ENCODE assay signal across 21 cellular contexts in the genomic region with DNA sequence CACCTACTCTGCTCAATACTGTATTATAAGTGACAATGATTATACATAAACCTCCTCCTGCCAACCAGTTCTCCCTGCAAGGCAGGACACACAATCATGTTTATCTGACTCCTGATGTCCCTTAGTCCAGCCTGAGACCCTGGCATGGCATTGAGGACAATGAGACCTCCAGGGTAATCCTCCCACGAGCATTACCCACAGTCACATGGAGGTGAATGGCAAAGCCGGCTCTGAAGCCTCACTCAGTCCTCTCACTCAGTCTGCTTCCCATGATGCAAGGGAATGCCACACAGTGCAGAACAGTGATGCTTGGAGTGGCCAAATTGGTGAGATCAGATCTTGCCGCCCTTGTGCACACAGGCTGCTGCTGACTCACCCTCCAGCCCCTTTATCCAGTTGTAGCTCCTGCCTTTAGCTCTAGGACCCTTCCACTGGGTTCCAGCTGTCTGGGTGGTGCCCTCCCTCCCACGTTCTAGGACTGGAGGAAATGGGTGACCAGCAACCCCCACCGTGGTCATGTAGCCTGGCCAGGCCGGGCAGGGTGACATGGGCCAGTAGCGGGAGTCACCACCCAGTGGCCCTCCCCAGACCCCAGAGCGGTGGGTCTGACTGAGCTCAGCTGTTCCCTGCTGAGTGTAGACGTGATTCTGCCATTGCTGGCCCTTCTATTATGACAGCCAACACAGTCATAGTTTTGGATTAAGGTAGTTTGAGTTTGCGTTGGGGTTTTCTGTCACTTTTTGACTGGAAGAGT. TPM values are rescaled to one million over a fixed set of nuclear protein-coding genes. Genes with fewer than 3 reads are reported as not detected.
DNase-seq lines count a peak whose midpoint lies in the region; ATAC-seq and TF ChIP-seq lines count a peak whose summit lies in the region.
"Had no signal": no experiment of that assay in that cellular context is flagged by ENCODE, and none has a peak within 500 bp of the region (broad histone marks: within the 10 kb centered on the region; RNA-seq: fewer than 3 reads in every experiment).

No MANE protein-coding gene starts in this region.

- H3K27me3 Mint-ChIP-seq in activated T-cell treated with anti-CD3 and anti-CD28 coated beads, Interleukin-2, amount 50 U/mL, for 72 hours (ENCODE audit: low read depth), result peaks cover 35% of the 10 kb centered on the region
- H3K27me3 Mint-ChIP-seq in type B pancreatic cell, result peaks cover 65% of the 10 kb centered on the region

- no peaks in the 10 kb centered on the region for H3K4me1 Mint-ChIP-seq in activated T-cell treated with anti-CD3 and anti-CD28 coated beads, Interleukin-2, amount 50 U/mL, for 72 hours (ENCODE audit: low read depth)
- no peaks in the 10 kb centered on the region for H3K4me1 Mint-ChIP-seq in type B pancreatic cell (ENCODE audit: unreplicated experiment)
- H3K4me1 Mint-ChIP-seq: CD14-positive monocyte had no signal

- peak; percentile 47 to 64 for ATAC-seq in activated T-cell treated with anti-CD3 and anti-CD28 coated beads, Interleukin-2, amount 50 U/mL, for 72 hours (replicated peaks in 1 of 2)
- ATAC-seq: Right ventricle myocardium inferior had no signal

- H3K9me3 Mint-ChIP-seq in activated T-cell treated with anti-CD3 and anti-CD28 coated beads, Interleukin-2, amount 50 U/mL, for 72 hours, result no peaks in the 10 kb centered on the region
- no peaks in the 10 kb centered on the region for H3K9me3 Mint-ChIP-seq in type B pancreatic cell

- H3K36me3 Mint-ChIP-seq in activated T-cell treated with anti-CD3 and anti-CD28 coated beads, Interleukin-2, amount 50 U/mL, for 72 hours (ENCODE audit: insufficient read depth in 2 of 2), result peaks cover 0 to 4% of the 10 kb centered on the region in 2 donors
- H3K36me3 Mint-ChIP-seq in type B pancreatic cell, result no peaks in the 10 kb centered on the region
- H3K36me3 Mint-ChIP-seq: CD14-positive monocyte had no signal

- H3K27ac Mint-ChIP-seq in activated T-cell treated with anti-CD3 and anti-CD28 coated beads, Interleukin-2, amount 50 U/mL, for 72 hours, result no peak overlapping the region
- no peak overlapping the region for H3K27ac Mint-ChIP-seq in type B pancreatic cell
- H3K27ac Mint-ChIP-seq: B cell had no signal

- DNase-seq in activated T-cell treated with anti-CD3 and anti-CD28 coated beads, Interleukin-2, amount 50 U/mL, for 72 hours, result no peak
- no peak for DNase-seq in activated T-cell treated with anti-CD3 and anti-CD28 coated beads, Interleukin-2, amount 50 U/mL, for 1 hour
- DNase-seq in OCI-M1 (lab: John Stamatoyannopoulos, UW) (peak; percentile 17), hepatic stellate cell (ENCODE audit: low spot score) (peak; percentile 1), type B pancreatic cell (ENCODE audit: extremely low spot score, unreplicated experiment) (peak; percentile 39), DMS79 treated with DMSO at 0.1 percent for 48 hours (lab: John Stamatoyannopoulos, UW) (no peak), NCI-H1105 treated with DMSO at 0.1 percent for 48 hours (lab: John Stamatoyannopoulos, UW) (no peak), kidney tubule cell (ENCODE audit: low spot score) (no peak)
- DNase-seq: GDM1; KBM-7; MM.1S; NCI-H1092; NCI-H1436 treated with DMSO at 0.1 percent for 48 hours; NCI-H2029; NCI-H226; NCI-H524; NCI-H774; NK-92 treated with Interleukin-12 subunit alpha and Interleukin-12 subunit beta, amount 100 ng/mL, for 24 hours had no signal

- H3K4me3 Mint-ChIP-seq in activated T-cell treated with anti-CD3 and anti-CD28 coated beads, Interleukin-2, amount 50 U/mL, for 72 hours, result no peak overlapping the region
- H3K4me3 Mint-ChIP-seq in type B pancreatic cell, result no peak overlapping the region
- H3K4me3 Mint-ChIP-seq: B cell, CD14-positive monocyte had no signal

- TF ChIP-seq CTCF in type B pancreatic cell (conservative IDR thresholded peaks at IDR 0.05), result no peak

RNA-seq across cellular contexts. Expression of gene ADCY1, which starts 5.5 kb away (rescaled TPM):
- 10 to 100 TPM; 52.3 to 58.9 TPM for total RNA-seq in activated T-cell treated with anti-CD3 and anti-CD28 coated beads, Interleukin-2, amount 50 U/mL, for 72 hours
- 19.0 and 25.1 TPM in 2 replicates for total RNA-seq in type B pancreatic cell (ENCODE audit: low replicate concordance)

Comparison
In these comparisons a context has a peak if more than half of its experiments do, and no peak if none do; other contexts are left out.
1. DNase-seq: peak in OCI-M1 (single experiment), hepatic stellate cell (single experiment) and type B pancreatic cell (single experiment); none in activated T-cell treated with anti-CD3 and anti-CD28 coated beads, Interleukin-2, amount 50 U/mL, for 72 hours (0 of 2), activated T-cell treated with anti-CD3 and anti-CD28 coated beads, Interleukin-2, amount 50 U/mL, for 1 hour (single experiment), DMS79 treated with DMSO at 0.1 percent for 48 hours (single experiment), NCI-H1105 treated with DMSO at 0.1 percent for 48 hours (single experiment) and kidney tubule cell (single experiment).